27 cellular contexts compared by ENCODE assay signal in the genomic region with DNA sequence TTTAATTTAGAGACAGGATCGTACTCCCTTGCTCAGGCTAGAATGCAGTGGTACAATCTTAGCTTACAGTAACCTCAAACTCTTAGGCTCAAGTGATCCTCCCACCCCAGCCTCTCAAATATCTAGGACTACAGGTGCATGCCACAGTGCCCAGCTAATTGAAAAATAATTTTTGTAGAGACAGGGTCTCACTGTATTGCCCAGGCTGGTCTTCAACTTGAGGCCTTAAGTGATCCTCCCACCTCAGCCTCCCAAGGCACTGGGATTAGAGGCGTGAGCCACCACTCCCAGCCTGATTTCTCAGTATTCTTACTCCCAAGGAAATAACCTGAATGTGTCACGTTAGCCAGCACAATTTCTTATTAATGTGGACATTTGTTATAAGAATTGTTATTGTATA.
"Had no signal": no experiment of that assay in that cellular context is flagged by ENCODE, and none has a peak within 500 bp of the region (broad histone marks: within the 10 kb centered on the region; RNA-seq: fewer than 3 reads in every experiment).

No MANE protein-coding gene starts in this region.

- H3K9me3 Mint-ChIP-seq: activated CD4-positive, alpha-beta memory T cell treated with anti-CD3 and anti-CD28 coated beads, Interleukin-2, amount 10 ng/mL, durations not matched to agents 7 days and 5 days; activated CD4-positive, alpha-beta T cell treated with anti-CD3 and anti-CD28 coated beads, Interleukin-2, amount 10 ng/mL, durations not matched to agents 7 days and 5 days; activated naive CD8-positive, alpha-beta T cell treated with anti-CD3 and anti-CD28 coated beads, Interleukin-2, amount 50 U/mL, for 24 hours; activated T-cell treated with anti-CD3 and anti-CD28 coated beads, Interleukin-2, amount 50 U/mL, for 24 hours; activated T-cell treated with anti-CD3 and anti-CD28 coated beads, Interleukin-2, amount 50 U/mL, for 72 hours had no signal

- DNase-seq: activated CD4-positive, alpha-beta memory T cell treated with anti-CD3 and anti-CD28 coated beads, Interleukin-2, amount 10 ng/mL, durations not matched to agents 7 days and 5 days; activated CD4-positive, alpha-beta T cell treated with anti-CD3 and anti-CD28 coated beads for 1 hour; activated CD4-positive, alpha-beta T cell treated with anti-CD3 and anti-CD28 coated beads for 4 hours; activated CD4-positive, alpha-beta T cell treated with anti-CD3 and anti-CD28 coated beads, Interleukin-2, amount 10 ng/mL, durations not matched to agents 7 days and 5 days; activated CD4-positive, alpha-beta T cell treated with anti-CD3 and anti-CD28 coated beads, Interleukin-2, amount 50 U/mL, for 4 hours; activated CD8-positive, alpha-beta memory T cell treated with anti-CD3 and anti-CD28 coated beads, Interleukin-2, amount 50 U/mL, for 48 hours; activated gamma-delta T cell; activated naive CD4-positive, alpha-beta T cell; activated naive CD4-positive, alpha-beta T cell treated with anti-CD3 and anti-CD28 coated beads, Interleukin-2, amount 50 U/mL, for 16 hours; activated naive CD8-positive, alpha-beta T cell treated with anti-CD3 and anti-CD28 coated beads for 36 hours; activated naive CD8-positive, alpha-beta T cell treated with anti-CD3 and anti-CD28 coated beads, Interleukin-2, amount 50 U/mL, for 24 hours; activated T-cell treated with anti-CD3 and anti-CD28 coated beads for 4 hours; activated T-cell treated with anti-CD3 and anti-CD28 coated beads, Interleukin-2, amount 50 U/mL, for 24 hours; activated T-cell treated with anti-CD3 and anti-CD28 coated beads, Interleukin-2, amount 50 U/mL, for 72 hours; adrenal gland; amygdala; aorta; body of pancreas; caudate nucleus; effector CD8-positive, alpha-beta T cell; foreskin keratinocyte; gastrocnemius medialis; glutamatergic neuron; heart left ventricle; T-helper 2 cell had no signal

- H3K4me3 Mint-ChIP-seq: activated CD4-positive, alpha-beta memory T cell treated with anti-CD3 and anti-CD28 coated beads, Interleukin-2, amount 10 ng/mL, durations not matched to agents 7 days and 5 days; activated CD4-positive, alpha-beta T cell treated with anti-CD3 and anti-CD28 coated beads, Interleukin-2, amount 10 ng/mL, durations not matched to agents 7 days and 5 days; activated naive CD8-positive, alpha-beta T cell treated with anti-CD3 and anti-CD28 coated beads for 36 hours; activated naive CD8-positive, alpha-beta T cell treated with anti-CD3 and anti-CD28 coated beads, Interleukin-2, amount 50 U/mL, for 24 hours; activated T-cell treated with anti-CD3 and anti-CD28 coated beads, Interleukin-2, amount 50 U/mL, for 24 hours; activated T-cell treated with anti-CD3 and anti-CD28 coated beads, Interleukin-2, amount 50 U/mL, for 72 hours had no signal

- H3K27me3 ChIP-seq: adrenal gland, body of pancreas, foreskin keratinocyte, gastrocnemius medialis, heart left ventricle had no signal

- ATAC-seq: activated naive CD8-positive, alpha-beta T cell treated with anti-CD3 and anti-CD28 coated beads, Interleukin-2, amount 50 U/mL, for 24 hours; activated T-cell treated with anti-CD3 and anti-CD28 coated beads, Interleukin-2, amount 50 U/mL, for 72 hours; body of pancreas; esophagus mucosa; foreskin keratinocyte; gastrocnemius medialis; heart left ventricle had no signal

- H3K9me3 ChIP-seq: adrenal gland, body of pancreas, gastrocnemius medialis, heart left ventricle had no signal

- H3K27ac ChIP-seq: adrenal gland, body of pancreas, foreskin keratinocyte, gastrocnemius medialis, heart left ventricle had no signal

- FAIRE-seq: endometrium had no signal

- H3K36me3 ChIP-seq: adrenal gland, gastrocnemius medialis, heart left ventricle had no signal

- H3K27me3 Mint-ChIP-seq: activated CD4-positive, alpha-beta memory T cell treated with anti-CD3 and anti-CD28 coated beads, Interleukin-2, amount 10 ng/mL, durations not matched to agents 7 days and 5 days; activated CD4-positive, alpha-beta T cell treated with anti-CD3 and anti-CD28 coated beads, Interleukin-2, amount 10 ng/mL, durations not matched to agents 7 days and 5 days; activated naive CD8-positive, alpha-beta T cell treated with anti-CD3 and anti-CD28 coated beads for 36 hours; activated naive CD8-positive, alpha-beta T cell treated with anti-CD3 and anti-CD28 coated beads, Interleukin-2, amount 50 U/mL, for 24 hours; activated T-cell treated with anti-CD3 and anti-CD28 coated beads, Interleukin-2, amount 50 U/mL, for 24 hours had no signal

- H3K27ac Mint-ChIP-seq: activated CD4-positive, alpha-beta memory T cell treated with anti-CD3 and anti-CD28 coated beads, Interleukin-2, amount 10 ng/mL, durations not matched to agents 7 days and 5 days; activated CD4-positive, alpha-beta T cell treated with anti-CD3 and anti-CD28 coated beads, Interleukin-2, amount 10 ng/mL, durations not matched to agents 7 days and 5 days; activated naive CD8-positive, alpha-beta T cell treated with anti-CD3 and anti-CD28 coated beads for 36 hours; activated naive CD8-positive, alpha-beta T cell treated with anti-CD3 and anti-CD28 coated beads, Interleukin-2, amount 50 U/mL, for 24 hours; activated T-cell treated with anti-CD3 and anti-CD28 coated beads, Interleukin-2, amount 50 U/mL, for 24 hours; activated T-cell treated with anti-CD3 and anti-CD28 coated beads, Interleukin-2, amount 50 U/mL, for 72 hours had no signal

- H3K4me3 ChIP-seq: adrenal gland, body of pancreas, gastrocnemius medialis, heart left ventricle had no signal
